20 cellular contexts compared by ENCODE assay signal in genomic region chr15:48798319-48798718, GRCh38. TPM values are rescaled to one million over a fixed set of nuclear protein-coding genes. Genes with fewer than 3 reads are reported as not detected.
DNase-seq lines count a peak whose midpoint lies in the region; ATAC-seq and TF ChIP-seq lines count a peak whose summit lies in the region.
"Had no signal": no experiment of that assay in that cellular context is flagged by ENCODE, and none has a peak within 500 bp of the region (broad histone marks: within the 10 kb centered on the region; RNA-seq: fewer than 3 reads in every experiment).

No MANE protein-coding gene starts in this region.

- intact Hi-C loops in A673 (cut with micrococcal nuclease; ENCODE audit: unreplicated experiment) (no loop called here), mucosa of descending colon (cut with DNase I, micrococcal nuclease) (no loop called here)

- DNase-seq in A673 (ENCODE audit: low spot score) (peak; percentile 24), DMS79 treated with DMSO at 0.1 percent for 48 hours (lab: John Stamatoyannopoulos, UW) (peak; percentile 7), NCI-H2081 treated with DMSO at 0.1 percent for 48 hours (lab: John Stamatoyannopoulos, UW) (peak; percentile 72), SK-N-DZ (ENCODE audit: low spot score) (peak; percentile 92), AML-193 (lab: John Stamatoyannopoulos, UW) (no peak), mucosa of descending colon (no peak), SKM-1 treated with dmso at 0.1 percent for 144 hours (lab: John Stamatoyannopoulos, UW; ENCODE audit: unreplicated experiment) (no peak)
- DNase-seq: activated B cell treated with CpG ODN at 0.5 μM for 24 hours; anterior cingulate cortex; cerebellar nuclear complex; DMS53; foreskin keratinocyte; immature natural killer cell; Karpas-422; NCI-H2029; nephron progenitor cell; retina; stimulated activated CD4-positive, alpha-beta T cell treated with anti-CD3 and anti-CD28 coated beads, Interleukin-1b, Interleukin-23, amount 100 ng/mL, for 48 hours; T-cell had no signal

- no peak overlapping the region for H3K27ac ChIP-seq in A673 (ENCODE audit: low read depth, low read length, poor library complexity, severe bottlenecking)
- H3K27ac ChIP-seq: foreskin keratinocyte had no signal

- POLR2A ChIA-PET in A673 (lab: Charles Lee; ENCODE audit: low non-redundant PET) = no interaction called here

- no peak for TF ChIP-seq CTCF in A673 (conservative IDR thresholded peaks at IDR 0.05; ENCODE audit: low read depth, low read length)
- no peak for TF ChIP-seq CTCF in mucosa of descending colon (IDR thresholded peaks at IDR 0.05)

- no TSS peak for BruUV-seq in A673 (replicated peaks; lab: Mats Ljungman, UMichigan)

- ATAC-seq in HG02981 (IDR thresholded peaks at IDR 0.05; ENCODE audit: unreplicated experiment) = no peak
- ATAC-seq in mucosa of descending colon = no peak
- ATAC-seq: foreskin keratinocyte, T-cell had no signal

- H3K9me3 ChIP-seq in A673 (ENCODE audit: low read depth, low read length, poor library complexity, severe bottlenecking) (no peaks in the 10 kb centered on the region), mucosa of descending colon (no peaks in the 10 kb centered on the region)

- no peaks in the 10 kb centered on the region for H3K27me3 ChIP-seq in A673 (replicated peaks; ENCODE audit: insufficient read depth, low read depth, low read length, poor library complexity)
- H3K27me3 ChIP-seq: foreskin keratinocyte had no signal

- H3K4me3 ChIP-seq in A673 (ENCODE audit: low read depth, low read length, poor library complexity, severe bottlenecking) = no peak overlapping the region
- no peak overlapping the region for H3K4me3 ChIP-seq in mucosa of descending colon

- CTCF ChIA-PET in A673 (lab: Charles Lee) = no interaction called here

- peaks cover 47% of the 10 kb centered on the region for H3K4me1 ChIP-seq in A673 (ENCODE audit: insufficient read depth, low read length, poor library complexity, severe bottlenecking)
- H3K4me1 ChIP-seq in mucosa of descending colon (ENCODE audit: low read depth) = no peaks in the 10 kb centered on the region
- H3K4me1 ChIP-seq: foreskin keratinocyte had no signal

- peaks cover 37% of the 10 kb centered on the region for H3K36me3 ChIP-seq in A673 (ENCODE audit: insufficient read depth, low read length, poor library complexity, severe bottlenecking)
- H3K36me3 ChIP-seq in mucosa of descending colon (ENCODE audit: low read depth) = no peaks in the 10 kb centered on the region

RNA-seq across cellular contexts. Expression of gene CEP152, which starts 12.6 kb away (rescaled TPM):
- total RNA-seq in A673 (2021) = 31.6 and 33.7 TPM in 2 replicates
- 24.3 and 29.3 TPM in 2 replicates for polyA plus RNA-seq in SK-N-DZ (2014; cell fraction: cytosol; rRNA removed)
- 54.1 and 62.6 TPM in 2 replicates for polyA plus RNA-seq in SK-N-DZ (2014; cell fraction: nucleus; rRNA removed)
- total RNA-seq in mucosa of descending colon = 1 to 10 TPM; 7.0 to 9.4 (median 7.8) TPM

Comparison
In these comparisons a context has a peak if more than half of its experiments do, and no peak if none do; other contexts are left out.
1. DNase-seq: peak in A673 (single experiment), DMS79 treated with DMSO at 0.1 percent for 48 hours (single experiment), NCI-H2081 treated with DMSO at 0.1 percent for 48 hours (single experiment) and SK-N-DZ (single experiment); none in AML-193 (0 of 2), mucosa of descending colon (0 of 3) and SKM-1 treated with dmso at 0.1 percent for 144 hours (single experiment).